In the genomic region with DNA sequence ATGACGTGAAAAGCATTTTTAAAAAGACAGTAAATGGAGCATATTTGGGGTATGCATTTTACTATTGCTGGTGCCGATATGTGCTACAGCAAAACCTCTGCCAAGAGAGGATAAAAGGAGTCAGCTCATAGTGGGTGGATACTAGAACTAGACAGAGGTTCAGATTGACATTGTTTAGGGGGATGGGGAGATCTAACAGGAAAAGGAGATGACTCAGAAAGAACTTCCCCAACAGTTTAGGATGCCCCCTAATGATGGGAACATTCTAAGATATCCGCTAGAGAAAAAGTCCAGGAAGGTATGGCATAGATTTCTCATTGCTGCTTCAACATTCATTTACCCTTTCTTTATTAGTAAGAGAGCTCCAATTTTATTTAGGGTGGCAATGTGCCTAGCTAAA, we compare ENCODE assay signal across 19 cellular contexts.
DNase-seq lines count a peak whose midpoint lies in the region; ATAC-seq and TF ChIP-seq lines count a peak whose summit lies in the region.
"Had no signal": no experiment of that assay in that cellular context is flagged by ENCODE, and none has a peak within 500 bp of the region (broad histone marks: within the 10 kb centered on the region; RNA-seq: fewer than 3 reads in every experiment).

No MANE protein-coding gene starts in this region.

- no peaks in the 10 kb centered on the region for H3K36me3 Mint-ChIP-seq in Calu3 (ENCODE audit: insufficient read depth, unreplicated experiment)

- H3K27ac ChIP-seq in Karpas-422 (ENCODE audit: low read length) (no peak overlapping the region), mesenchymal stem cell (ENCODE audit: low read length, poor library complexity, severe bottlenecking) (no peak overlapping the region), foreskin keratinocyte (no peak overlapping the region)
- H3K27ac ChIP-seq: C4-2B, Peyer's patch, SJSA1 had no signal

- no peaks in the 10 kb centered on the region for H3K4me1 Mint-ChIP-seq in Calu3 (ENCODE audit: low read depth, unreplicated experiment)

- H3K9ac ChIP-seq in Karpas-422 (ENCODE audit: low read length) = no peak overlapping the region
- no peak overlapping the region for H3K9ac ChIP-seq in mesenchymal stem cell (ENCODE audit: low read length)

- H3K9me3 ChIP-seq in Karpas-422 (ENCODE audit: low read length) = no peaks in the 10 kb centered on the region
- H3K9me3 ChIP-seq in mesenchymal stem cell (ENCODE audit: control insufficient read depth, low read length) = no peaks in the 10 kb centered on the region
- H3K9me3 ChIP-seq: Peyer's patch, SJSA1 had no signal

- H2BK15ac ChIP-seq in mesenchymal stem cell (ENCODE audit: low read depth, poor library complexity, severe bottlenecking) = no peak overlapping the region

- 53% methylated on average over 2 of the region's 3 CpGs for WGBS in mesenchymal stem cell

- H3K4me2 ChIP-seq in Karpas-422 (ENCODE audit: low read depth, low read length, poor library complexity, severe bottlenecking) (peak overlapping the region; percentile 9), mesenchymal stem cell (ENCODE audit: low read length, poor library complexity, severe bottlenecking) (no peak overlapping the region)

- DNase-seq in EL (peak; percentile 10), Karpas-422 (no peak), dermis blood vessel endothelial cell (peak; percentile 83), mesenchymal stem cell (peak; percentile 35), foreskin keratinocyte (no peak), Calu3 (no peak), UCSD-AML1 (lab: John Stamatoyannopoulos, UW; ENCODE audit: unreplicated experiment) (no peak)
- DNase-seq: AML-193, DMS 273 treated with DMSO at 0.1 percent for 48 hours, KG1, NCI-H1048, NCI-H1436 treated with DMSO at 0.1 percent for 48 hours, NCI-H2029 treated with DMSO at 0.1 percent for 48 hours, NCI-H2171, NCI-H446 treated with DMSO at 0.1 percent for 48 hours, Peyer's patch had no signal

- H3K27ac Mint-ChIP-seq in Calu3 (ENCODE audit: unreplicated experiment) = no peak overlapping the region

- ATAC-seq in foreskin keratinocyte = no peak
- no peak for ATAC-seq in HG03097 (IDR thresholded peaks at IDR 0.05; ENCODE audit: low FRiP score, unreplicated experiment)

- intact Hi-C loops in Calu3 (cut with micrococcal nuclease; ENCODE audit: unreplicated experiment) = no loop called here

- H3K27me3 Mint-ChIP-seq in Calu3 (ENCODE audit: unreplicated experiment) = no peaks in the 10 kb centered on the region

- no peaks in the 10 kb centered on the region for H3K79me1 ChIP-seq in mesenchymal stem cell (replicated peaks; ENCODE audit: low read length, poor library complexity, severe bottlenecking)

- H3K9me3 Mint-ChIP-seq in Calu3 (ENCODE audit: low read depth, unreplicated experiment) = peaks cover 2% of the 10 kb centered on the region

- no TSS peak for BruUV-seq in Calu3 (replicated peaks; lab: Mats Ljungman, UMichigan)

- H3K14ac ChIP-seq in mesenchymal stem cell (ENCODE audit: low read length in 2 of 2) = no peak overlapping the region

- peaks cover 6% of the 10 kb centered on the region; the same call in 1 of the 2 replicates for H3K9me2 ChIP-seq in Karpas-422 (replicated peaks; ENCODE audit: insufficient read depth, low read length)

- no peak overlapping the region for H3K23ac ChIP-seq in mesenchymal stem cell (ENCODE audit: low read length in 2 of 2)

- H3K4me1 ChIP-seq in Karpas-422 (ENCODE audit: low read length) = peaks cover 6% of the 10 kb centered on the region
- no peaks in the 10 kb centered on the region for H3K4me1 ChIP-seq in mesenchymal stem cell (ENCODE audit: control insufficient read depth, insufficient read depth, low read depth, low read length)
- no peaks in the 10 kb centered on the region for H3K4me1 ChIP-seq in foreskin keratinocyte
- H3K4me1 ChIP-seq: Peyer's patch, SJSA1 had no signal

- no peak overlapping the region for H3K18ac ChIP-seq in mesenchymal stem cell (ENCODE audit: low read depth in 1 of 2, low read length in 2 of 2)

- no peak for TF ChIP-seq CTCF in foreskin keratinocyte (conservative IDR thresholded peaks at IDR 0.05)
- no peak for TF ChIP-seq CTCF in Calu3 (IDR thresholded peaks at IDR 0.05; ENCODE audit: unreplicated experiment)

- H2AFZ ChIP-seq in Karpas-422 (ENCODE audit: low read length) (peak overlapping the region; percentile 29; the same call in 1 of the 2 replicates), mesenchymal stem cell (ENCODE audit: low read depth, low read length) (no peak overlapping the region)

- H3K27me3 ChIP-seq in Karpas-422 (ENCODE audit: low read length) (no peaks in the 10 kb centered on the region; the same call in 1 of the 2 replicates), mesenchymal stem cell (ENCODE audit: control insufficient read depth in 1 of 2, insufficient read depth in 1 of 2, low read length in 2 of 2) (no peaks in the 10 kb centered on the region), foreskin keratinocyte (no peaks in the 10 kb centered on the region)
- H3K27me3 ChIP-seq: Peyer's patch, SJSA1 had no signal

- no peak overlapping the region for H4K8ac ChIP-seq in mesenchymal stem cell (ENCODE audit: low read length)

- no peaks in the 10 kb centered on the region for H3K79me2 ChIP-seq in Karpas-422 (ENCODE audit: low read length)

- H3K4me3 ChIP-seq in Karpas-422 (ENCODE audit: low read length) (no peak overlapping the region), mesenchymal stem cell (ENCODE audit: insufficient read depth in 1 of 2, low read depth in 1 of 2, low read length in 2 of 2) (no peak overlapping the region)
- H3K4me3 ChIP-seq: Peyer's patch, SJSA1 had no signal

- H4K91ac ChIP-seq in mesenchymal stem cell (ENCODE audit: low read length) = no peak overlapping the region

- H3K36me3 ChIP-seq in Karpas-422 (ENCODE audit: insufficient read depth, low read length) (no peaks in the 10 kb centered on the region), mesenchymal stem cell (ENCODE audit: control insufficient read depth in 1 of 2, insufficient read depth in 2 of 2, low read depth in 1 of 2, low read length in 2 of 2) (no peaks in the 10 kb centered on the region)
- H3K36me3 ChIP-seq: Peyer's patch, SJSA1 had no signal

- no peak overlapping the region for H2BK120ac ChIP-seq in mesenchymal stem cell (ENCODE audit: low read depth, low read length)

- no peak overlapping the region for H2BK12ac ChIP-seq in mesenchymal stem cell (ENCODE audit: low read length in 2 of 2)

- H4K20me1 ChIP-seq in Karpas-422 (ENCODE audit: insufficient read depth, low read depth, low read length) = no peaks in the 10 kb centered on the region

- peak overlapping the region in 1 of 2 experiments; percentile 28 for H3K4ac ChIP-seq in mesenchymal stem cell (ENCODE audit: low read depth in 1 of 2, low read length in 2 of 2)

- H2AK5ac ChIP-seq in mesenchymal stem cell (ENCODE audit: low read length, severe bottlenecking) = no peak overlapping the region

- H2BK5ac ChIP-seq in mesenchymal stem cell (ENCODE audit: low read depth, low read length, poor library complexity, severe bottlenecking) = no peak overlapping the region

- CTCF ChIA-PET in Calu3 (lab: Charles Lee) = no interaction called here

- H3K4me3 Mint-ChIP-seq in Calu3 (ENCODE audit: low read depth, unreplicated experiment) = no peak overlapping the region

Comparison
In these comparisons a context has a peak if more than half of its experiments do, and no peak if none do; other contexts are left out.
1. DNase-seq: peak in EL (single experiment), dermis blood vessel endothelial cell (single experiment) and mesenchymal stem cell (single experiment); none in Karpas-422 (single experiment), foreskin keratinocyte (0 of 2), Calu3 (single experiment) and UCSD-AML1 (single experiment).